ENCODE assay signal across 10 cellular contexts in genomic region chr2:229416116-229416694, GRCh38.
DNase-seq lines count a peak whose midpoint lies in the region; ATAC-seq, FAIRE-seq and TF ChIP-seq lines count a peak whose summit lies in the region.
"Had no signal": no experiment of that assay in that cellular context is flagged by ENCODE, and none has a peak within 500 bp of the region (broad histone marks: within the 10 kb centered on the region; RNA-seq: fewer than 3 reads in every experiment).

No MANE protein-coding gene starts in this region.

- TF ChIP-seq RAD21 in liver (IDR thresholded peaks at IDR 0.05) (no peak), HepG2 (CRISPR knock-in tag; IDR thresholded peaks at IDR 0.05) (no peak)

- no peak overlapping the region for H3K27ac Mint-ChIP-seq in activated CD4-positive, alpha-beta memory T cell treated with anti-CD3 and anti-CD28 coated beads, Interleukin-2, amount 10 ng/mL, durations not matched to agents 7 days and 5 days
- H3K27ac Mint-ChIP-seq in mesothelial cell of epicardium: no peak overlapping the region
- H3K27ac Mint-ChIP-seq: activated naive CD4-positive, alpha-beta T cell treated with anti-CD3 and anti-CD28 coated beads, Interleukin-2, amount 50 U/mL, for 72 hours had no signal

- WGBS in liver: 47% methylated on average over 5 of the region's 5 CpGs
- 8% methylated on average over 5 of the region's 5 CpGs for WGBS in HepG2 (ENCODE audit: low lambda C conversion rate)

- DNase-seq in HepG2 (ENCODE audit: low spot score): no peak
- peak; percentile 33 for DNase-seq in myocyte (ENCODE audit: low read depth)
- DNase-seq in activated CD4-positive, alpha-beta memory T cell treated with anti-CD3 and anti-CD28 coated beads, Interleukin-2, amount 10 ng/mL, durations not matched to agents 7 days and 5 days: no peak
- no peak for DNase-seq in H7
- DNase-seq in mesothelial cell of epicardium (ENCODE audit: low spot score in 2 of 2, unreplicated experiment in 2 of 2): no peak
- DNase-seq: 8988T had no signal

- H3K4me1 ChIP-seq in liver (ENCODE audit: control insufficient read depth in 4 of 4, insufficient read depth in 4 of 4, low read length in 3 of 4): no peaks in the 10 kb centered on the region
- H3K4me1 ChIP-seq in HepG2 (ENCODE audit: insufficient read depth, low read length): no peaks in the 10 kb centered on the region

- H3K4me3 Mint-ChIP-seq in activated CD4-positive, alpha-beta memory T cell treated with anti-CD3 and anti-CD28 coated beads, Interleukin-2, amount 10 ng/mL, durations not matched to agents 7 days and 5 days: no peak overlapping the region
- H3K4me3 Mint-ChIP-seq in mesothelial cell of epicardium: no peak overlapping the region

- no peak overlapping the region for H3K4me3 ChIP-seq in liver (ENCODE audit: low read depth in 1 of 3, low read length in 3 of 3)
- no peak overlapping the region for H3K4me3 ChIP-seq in HepG2 (replicated peaks in 1 of 3; ENCODE audit: insufficient read depth in 1 of 3, low read depth in 2 of 3, low read length in 3 of 3)
- H3K4me3 ChIP-seq in H7 (ENCODE audit: insufficient read depth, low read depth, low read length): no peak overlapping the region

- peaks cover 0 to 2% (median 0%) of the 10 kb centered on the region in 4 donors for H3K27me3 ChIP-seq in liver (ENCODE audit: control insufficient read depth in 4 of 4, insufficient read depth in 4 of 4, low read length in 3 of 4)
- H3K27me3 ChIP-seq in HepG2 (ENCODE audit: control insufficient read depth in 1 of 2, insufficient read depth in 2 of 2, low read length in 2 of 2): no peaks in the 10 kb centered on the region; a peak in 1 of 5 replicates
- H3K27me3 ChIP-seq in H7 (ENCODE audit: control insufficient read depth, insufficient read depth, low read length): no peaks in the 10 kb centered on the region

- TF ChIP-seq POLR2A in HepG2 (IDR thresholded peaks at IDR 0.05; ENCODE audit: insufficient read depth in 1 of 2, low read depth in 2 of 2, low read length in 2 of 2): no peak

- H4K20me1 ChIP-seq in HepG2 (ENCODE audit: insufficient read depth, low read length): no peaks in the 10 kb centered on the region

- no peaks in the 10 kb centered on the region for H3K36me3 ChIP-seq in liver (ENCODE audit: control insufficient read depth in 4 of 4, insufficient read depth in 3 of 4, low read depth in 1 of 4, low read length in 3 of 4)
- no peaks in the 10 kb centered on the region for H3K36me3 ChIP-seq in HepG2 (replicated peaks in 1 of 2; ENCODE audit: control insufficient read depth in 1 of 2, insufficient read depth in 2 of 2, low read length in 2 of 2)
- H3K36me3 ChIP-seq in H7 (replicated peaks; ENCODE audit: control insufficient read depth, insufficient read depth, low read length): no peaks in the 10 kb centered on the region

- H3K9me3 ChIP-seq in liver (ENCODE audit: control insufficient read depth in 4 of 4, low read length in 3 of 4) (peaks cover 0 to 4% (median 2%) of the 10 kb centered on the region in 4 donors), HepG2 (ENCODE audit: low read length) (no peaks in the 10 kb centered on the region)

- no peak for FAIRE-seq in HepG2 (lab: Jason Lieb, UNC)

- H2AFZ ChIP-seq in HepG2 (ENCODE audit: low read length): no peak overlapping the region

- in situ Hi-C loops in HepG2 (cut with HindIII; ENCODE audit: extremely low pct_ligation_motif_present, low pct_unique_long_range_greater_than_20kb): no loop called here

- no peak overlapping the region for H3K27ac ChIP-seq in liver (ENCODE audit: low read depth in 1 of 2, low read length in 2 of 2)
- H3K27ac ChIP-seq in HepG2 (ENCODE audit: extremely low read length, insufficient read depth, low read length): no peak overlapping the region

- BruUV-seq in HepG2 (replicated peaks; lab: Mats Ljungman, UMichigan): no TSS peak

- no peak for TF ChIP-seq CTCF in liver (IDR thresholded peaks at IDR 0.05; ENCODE audit: low read depth, low read length, missing input control)
- no peak for TF ChIP-seq CTCF in HepG2 (CRISPR knock-in tag; IDR thresholded peaks at IDR 0.05)
- TF ChIP-seq CTCF in mesothelial cell of epicardium (IDR thresholded peaks at IDR 0.05; ENCODE audit: unreplicated experiment): no peak

- intact Hi-C loops in HepG2 (cut with micrococcal nuclease; ENCODE audit: unreplicated experiment): no loop called here

- ATAC-seq in HepG2 (no peak), esophagus mucosa (peak; percentile 25), HG03520 (IDR thresholded peaks at IDR 0.05; ENCODE audit: unreplicated experiment) (no peak)
- ATAC-seq: activated naive CD4-positive, alpha-beta T cell treated with anti-CD3 and anti-CD28 coated beads, Interleukin-2, amount 50 U/mL, for 72 hours had no signal

- H3K4me2 ChIP-seq in HepG2 (ENCODE audit: low read depth, low read length): no peak overlapping the region

- no peaks in the 10 kb centered on the region for H3K4me1 Mint-ChIP-seq in activated CD4-positive, alpha-beta memory T cell treated with anti-CD3 and anti-CD28 coated beads, Interleukin-2, amount 10 ng/mL, durations not matched to agents 7 days and 5 days
- H3K4me1 Mint-ChIP-seq in mesothelial cell of epicardium: no peaks in the 10 kb centered on the region

- CTCF ChIA-PET in HepG2 (lab: Yijun Ruan, JAX; ENCODE audit: low intra/inter-chr PET ratio, low total read pairs): no interaction called here
- CTCF ChIA-PET in activated CD4-positive, alpha-beta memory T cell treated with anti-CD3 and anti-CD28 coated beads, Interleukin-2, amount 10 ng/mL, durations not matched to agents 7 days and 5 days (lab: Charles Lee): no interaction called here

- no peaks in the 10 kb centered on the region for H3K79me2 ChIP-seq in HepG2 (ENCODE audit: insufficient read depth, low read length)

- H3K36me3 Mint-ChIP-seq in activated CD4-positive, alpha-beta memory T cell treated with anti-CD3 and anti-CD28 coated beads, Interleukin-2, amount 10 ng/mL, durations not matched to agents 7 days and 5 days (ENCODE audit: low read depth): no peaks in the 10 kb centered on the region
- no peaks in the 10 kb centered on the region for H3K36me3 Mint-ChIP-seq in mesothelial cell of epicardium
- H3K36me3 Mint-ChIP-seq: activated naive CD4-positive, alpha-beta T cell treated with anti-CD3 and anti-CD28 coated beads, Interleukin-2, amount 50 U/mL, for 72 hours had no signal

- no peak for TF ChIP-seq EP300 in HepG2 (IDR thresholded peaks at IDR 0.05; ENCODE audit: low read depth in 2 of 2, low read length in 2 of 2)
- TF ChIP-seq EP300 in HepG2 (CRISPR knock-in tag; IDR thresholded peaks at IDR 0.05; ENCODE audit: borderline replicate concordance): no peak

- POLR2A ChIA-PET in HepG2 (lab: Yijun Ruan, JAX): no interaction called here
- POLR2A ChIA-PET in activated CD4-positive, alpha-beta memory T cell treated with anti-CD3 and anti-CD28 coated beads, Interleukin-2, amount 10 ng/mL, durations not matched to agents 7 days and 5 days (lab: Charles Lee): no interaction called here

- no peak overlapping the region for H3K9ac ChIP-seq in liver (ENCODE audit: low read depth in 1 of 2, low read length in 2 of 2)
- H3K9ac ChIP-seq in HepG2 (ENCODE audit: insufficient read depth, low read depth, low read length): no peak overlapping the region

- H3K27me3 Mint-ChIP-seq in activated CD4-positive, alpha-beta memory T cell treated with anti-CD3 and anti-CD28 coated beads, Interleukin-2, amount 10 ng/mL, durations not matched to agents 7 days and 5 days: no peaks in the 10 kb centered on the region
- no peaks in the 10 kb centered on the region for H3K27me3 Mint-ChIP-seq in mesothelial cell of epicardium (ENCODE audit: low read depth)

- H3K9me3 Mint-ChIP-seq in activated CD4-positive, alpha-beta memory T cell treated with anti-CD3 and anti-CD28 coated beads, Interleukin-2, amount 10 ng/mL, durations not matched to agents 7 days and 5 days: no peaks in the 10 kb centered on the region
- peaks cover 4% of the 10 kb centered on the region for H3K9me3 Mint-ChIP-seq in mesothelial cell of epicardium

TF ChIP-seq in HepG2, 621 proteins besides CTCF, POLR2A, EP300 and RAD21:
- TF ChIP-seq HNRNPL (IDR thresholded peaks at IDR 0.05; ENCODE audit: low read depth, low read length): no peak
- TF ChIP-seq, protein P1, sequence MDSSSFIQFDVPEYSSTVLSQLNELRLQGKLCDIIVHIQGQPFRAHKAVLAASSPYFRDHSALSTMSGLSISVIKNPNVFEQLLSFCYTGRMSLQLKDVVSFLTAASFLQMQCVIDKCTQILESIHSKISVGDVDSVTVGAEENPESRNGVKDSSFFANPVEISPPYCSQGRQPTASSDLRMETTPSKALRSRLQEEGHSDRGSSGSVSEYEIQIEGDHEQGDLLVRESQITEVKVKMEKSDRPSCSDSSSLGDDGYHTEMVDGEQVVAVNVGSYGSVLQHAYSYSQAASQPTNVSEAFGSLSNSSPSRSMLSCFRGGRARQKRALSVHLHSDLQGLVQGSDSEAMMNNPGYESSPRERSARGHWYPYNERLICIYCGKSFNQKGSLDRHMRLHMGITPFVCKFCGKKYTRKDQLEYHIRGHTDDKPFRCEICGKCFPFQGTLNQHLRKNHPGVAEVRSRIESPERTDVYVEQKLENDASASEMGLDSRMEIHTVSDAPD (CRISPR knock-in tag; IDR thresholded peaks at IDR 0.05): no peak
